8 cellular contexts compared by ENCODE assay signal in the genomic region with DNA sequence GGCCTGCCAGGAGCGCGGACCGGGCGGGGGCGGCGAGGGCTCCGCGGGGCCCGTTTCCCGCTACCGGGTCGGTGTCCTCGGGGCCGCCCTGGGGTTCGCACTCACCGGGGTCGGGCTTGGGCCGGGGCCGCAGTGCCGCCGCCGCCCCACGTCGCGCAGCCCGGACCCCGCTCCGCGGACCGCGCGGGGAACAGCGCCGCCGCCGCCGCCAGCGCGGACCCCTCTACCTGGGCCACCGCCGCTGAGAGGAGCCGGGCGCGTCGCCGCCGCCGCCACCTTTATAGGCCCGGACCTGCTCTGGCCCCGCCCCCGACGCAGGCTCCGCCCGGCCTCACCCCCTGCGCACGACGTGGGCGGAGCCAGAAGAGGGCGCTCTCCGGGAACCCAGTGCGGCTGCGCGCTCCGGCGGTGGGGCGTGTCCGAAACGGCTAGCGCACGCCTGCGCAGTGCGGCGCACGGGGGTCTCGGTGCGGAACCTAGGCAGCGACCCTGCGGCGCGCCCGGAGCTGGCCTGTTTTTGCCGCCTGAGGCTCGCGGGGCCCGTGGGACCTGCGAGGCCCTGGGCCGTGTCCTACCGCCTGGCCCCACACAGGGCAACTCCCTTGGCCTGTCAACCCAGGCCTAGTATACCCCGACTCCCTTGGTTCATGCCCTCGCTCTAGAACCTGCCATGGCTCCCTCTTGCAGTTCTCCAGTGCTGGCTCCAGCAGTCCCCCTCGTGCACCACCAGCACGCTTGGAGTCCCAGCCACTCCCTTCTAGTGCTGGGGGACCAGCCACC. TPM values are rescaled to one million over a fixed set of nuclear protein-coding genes. Genes with fewer than 3 reads are reported as not detected.
DNase-seq lines count a peak whose midpoint lies in the region; ATAC-seq and TF ChIP-seq lines count a peak whose summit lies in the region.

Gene MKNK2, minus strand, starts transcription at position 254 of the 780 bp plus-strand sequence. CDS start 393 bp downstream, outside the sequence.

- H3K9me3 Mint-ChIP-seq in neural crest cell, result no peaks in the 10 kb centered on the region

- no peaks in the 10 kb centered on the region for H3K27me3 Mint-ChIP-seq in neural crest cell (ENCODE audit: low read depth)

- H3K4me3 Mint-ChIP-seq in neural crest cell, result peak within 1 kb of the TSS; percentile 89

- peaks cover 0 to 7% of the 10 kb centered on the region in 2 donors for H3K36me3 ChIP-seq in stomach smooth muscle (ENCODE audit: control insufficient read depth in 2 of 2, insufficient read depth in 2 of 2, low read length in 2 of 2)

- H3K36me3 Mint-ChIP-seq in neural crest cell (ENCODE audit: low read depth), result no peaks in the 10 kb centered on the region

- H3K27ac Mint-ChIP-seq in neural crest cell (ENCODE audit: unreplicated experiment), result no peak within 1 kb of the TSS

- DNase-seq in EH (ENCODE audit: low read depth) (peak; percentile 86), Kasumi-1 (lab: John Stamatoyannopoulos, UW) (peak; percentile 72 to 73), fibroblast of villous mesenchyme (ENCODE audit: low read depth) (peak; percentile 89), neural crest cell (ENCODE audit: low read depth, low spot score) (peak; percentile 98)
- peak; percentile 98 for DNase-seq in activated effector memory CD4-positive, alpha-beta T cell treated with anti-CD3 and anti-CD28 coated beads, Interleukin-2, amount 50 U/mL, for 16 hours

- peak; percentile 42 for ATAC-seq in GM21723 (IDR thresholded peaks at IDR 0.05; ENCODE audit: unreplicated experiment)

- peak within 1 kb of the TSS; percentile 79 to 80 for H3K9ac ChIP-seq in stomach smooth muscle (ENCODE audit: low read length in 2 of 2)

- no peaks in the 10 kb centered on the region for H3K27me3 ChIP-seq in stomach smooth muscle (ENCODE audit: control insufficient read depth in 1 of 2, insufficient read depth in 2 of 2, low read length in 2 of 2)

- H3K4me1 ChIP-seq in stomach smooth muscle (ENCODE audit: control insufficient read depth, insufficient read depth, low read length), result peaks cover 69% of the 10 kb centered on the region

- H3K9me3 ChIP-seq in stomach smooth muscle (ENCODE audit: control insufficient read depth in 2 of 2, low read length in 2 of 2), result no peaks in the 10 kb centered on the region

- peak; percentile 99 for TF ChIP-seq POLR2A in Raji (IDR thresholded peaks at IDR 0.05; ENCODE audit: insufficient read depth, low read depth, low read length)

- TF ChIP-seq CTCF in fibroblast of villous mesenchyme (IDR thresholded peaks at IDR 0.05; ENCODE audit: insufficient read depth, low read depth, low read length) (peak; percentile 39), neural crest cell (conservative IDR thresholded peaks at IDR 0.05) (peak; percentile 61)

- H3K27ac ChIP-seq in stomach smooth muscle (ENCODE audit: low read length), result peak within 1 kb of the TSS; percentile 85

- H3K4me1 Mint-ChIP-seq in neural crest cell, result peaks cover 10% of the 10 kb centered on the region

- H3K4me3 ChIP-seq in fibroblast of villous mesenchyme (ENCODE audit: low read depth, low read length), result peak within 1 kb of the TSS; percentile 86
- H3K4me3 ChIP-seq in stomach smooth muscle (ENCODE audit: low read length in 2 of 2), result peak within 1 kb of the TSS; percentile 89 to 95

RNA-seq across cellular contexts. Expression of gene MKNK2, which starts in this region (rescaled TPM):
- total RNA-seq in fibroblast of villous mesenchyme, result 59.2 and 80.9 TPM in 2 replicates
- total RNA-seq in neural crest cell, result 115 and 123 TPM in 2 replicates

Comparison
In these comparisons a context has a peak if more than half of its experiments do, and no peak if none do; other contexts are left out.
1. Peak in every context shown above with its lines: DNase-seq, ATAC-seq, H3K4me3 ChIP-seq and H3K27ac ChIP-seq.